ENCODE assay signal across 2 cellular contexts in genomic region chr12:84995646-84996045, GRCh38.
A peak's percentile ranks its signal among the peaks of the same experiment; 100 is the strongest.
TF ChIP-seq lines count a peak whose summit lies in the region.

No MANE protein-coding gene starts in this region.

TF ChIP-seq in liver, 16 proteins besides CTCF, POLR2A, EP300 and RAD21:
- TF ChIP-seq TAF1 (conservative IDR thresholded peaks at IDR 0.05) (no peak), RXRA (IDR thresholded peaks at IDR 0.05) (peak in 1 of 2 donors; percentile 54), NR2F2 (IDR thresholded peaks at IDR 0.05) (no peak), ATF3 (IDR thresholded peaks at IDR 0.05) (no peak), GABPA (IDR thresholded peaks at IDR 0.05 in 1 of 2, conservative IDR thresholded peaks at IDR 0.05 in 1 of 2) (no peak), JUND (IDR thresholded peaks at IDR 0.05) (no peak), SP1 (IDR thresholded peaks at IDR 0.05) (no peak), FOXA2 (IDR thresholded peaks at IDR 0.05) (peak; percentile 32)
TF ChIP-seq in liver: peak in this region for 2.

TF ChIP-seq in HepG2, 621 proteins besides CTCF, POLR2A, EP300 and RAD21:
- TF ChIP-seq MAZ (IDR thresholded peaks at IDR 0.05; ENCODE audit: borderline replicate concordance, low read depth, low read length) (no peak), MAZ (CRISPR knock-in tag; IDR thresholded peaks at IDR 0.05; ENCODE audit: low read depth) (no peak), ZNF773 (CRISPR knock-in tag; IDR thresholded peaks at IDR 0.05; ENCODE audit: borderline replicate concordance) (no peak), ZNF557 (CRISPR knock-in tag; IDR thresholded peaks at IDR 0.05) (no peak), ATF6 (CRISPR knock-in tag; conservative IDR thresholded peaks at IDR 0.05) (no peak), CEBPZ (IDR thresholded peaks at IDR 0.05; ENCODE audit: low read length) (no peak), HBP1 (CRISPR knock-in tag; IDR thresholded peaks at IDR 0.05; ENCODE audit: low read depth) (no peak), RAD51 (IDR thresholded peaks at IDR 0.05; ENCODE audit: borderline replicate concordance) (no peak), FOSL2 (CRISPR knock-in tag; IDR thresholded peaks at IDR 0.05) (no peak), POLR2G (IDR thresholded peaks at IDR 0.05; ENCODE audit: low read depth, low read length) (no peak), SMC3 (IDR thresholded peaks at IDR 0.05; ENCODE audit: low read length) (no peak), EZH2 (conservative IDR thresholded peaks at IDR 0.05; ENCODE audit: low read depth, low read length) (no peak), ETV5 (CRISPR knock-in tag; IDR thresholded peaks at IDR 0.05; ENCODE audit: borderline replicate concordance) (no peak), NR2F2 (IDR thresholded peaks at IDR 0.05; ENCODE audit: borderline replicate concordance, low read depth) (no peak), SMAD9 (CRISPR knock-in tag; IDR thresholded peaks at IDR 0.05) (no peak), TBX3 (IDR thresholded peaks at IDR 0.05; ENCODE audit: borderline replicate concordance) (no peak)
